In genomic region chr10:6579904-6580278, GRCh38 we compare ENCODE assay signal across 8 cellular contexts. TPM values are rescaled to one million over a fixed set of nuclear protein-coding genes. Genes with fewer than 3 reads are reported as not detected.
A peak's percentile ranks its signal among the peaks of the same experiment; 100 is the strongest.
DNase-seq lines count a peak whose midpoint lies in the region; ATAC-seq and TF ChIP-seq lines count a peak whose summit lies in the region.

TSS of gene PRKCQ (minus strand) at chr10:6580276. CDS start at chr10:6515135, 65,141 bp downstream.

- H2AFZ ChIP-seq in hepatocyte = peak within 1 kb of the TSS; percentile 97

- no peaks in the 10 kb centered on the region for H3K79me2 ChIP-seq in hepatocyte

- H3K9me3 Mint-ChIP-seq in activated CD4-positive, alpha-beta T cell treated with anti-CD3 and anti-CD28 coated beads, Interleukin-2, amount 10 ng/mL, durations not matched to agents 7 days and 5 days = peaks cover 2% of the 10 kb centered on the region
- H3K9me3 Mint-ChIP-seq in activated T-helper 17 cell treated with anti-CD3 and anti-CD28 coated beads, Interleukin-2, amount 50 U/mL, for 72 hours = no peaks in the 10 kb centered on the region

- H3K4me3 ChIP-seq in hepatocyte (peak within 1 kb of the TSS; percentile 97), skeletal muscle tissue (ENCODE audit: low read length in 3 of 3) (peak within 1 kb of the TSS; percentile 79 to 88 (median 85))

- H3K27me3 Mint-ChIP-seq in activated CD4-positive, alpha-beta T cell treated with anti-CD3 and anti-CD28 coated beads, Interleukin-2, amount 10 ng/mL, durations not matched to agents 7 days and 5 days = no peaks in the 10 kb centered on the region
- no peaks in the 10 kb centered on the region for H3K27me3 Mint-ChIP-seq in activated T-helper 17 cell treated with anti-CD3 and anti-CD28 coated beads, Interleukin-2, amount 50 U/mL, for 72 hours

- under 1% methylated on average over 28 of the region's 41 CpGs for WGBS in hepatocyte (ENCODE audit: low lambda C conversion rate, missing lambda C conversion rate)

- CTCF ChIA-PET in activated CD4-positive, alpha-beta T cell treated with anti-CD3 and anti-CD28 coated beads, Interleukin-2, amount 10 ng/mL, durations not matched to agents 7 days and 5 days (lab: Charles Lee) = interaction anchor here (0.6 to 1.3 kb wide), 7 partner anchors 13 to 861 kb away, joined by 3 to 8 read pairs (median 5); no protein-coding TSS in a partner anchor

- POLR2A ChIA-PET in activated CD4-positive, alpha-beta T cell treated with anti-CD3 and anti-CD28 coated beads, Interleukin-2, amount 10 ng/mL, durations not matched to agents 7 days and 5 days (lab: Charles Lee) = interaction anchor here (0.8 kb wide), 1 partner anchor 85 kb away, joined by 4 read pairs; no protein-coding TSS in a partner anchor

- no peaks in the 10 kb centered on the region for H3K36me3 ChIP-seq in hepatocyte (replicated peaks; ENCODE audit: insufficient read depth, low read depth)
- peaks cover 4 to 11% (median 4%) of the 10 kb centered on the region in 3 donors for H3K36me3 ChIP-seq in skeletal muscle tissue (ENCODE audit: control insufficient read depth in 3 of 3, insufficient read depth in 3 of 3, low read length in 3 of 3)

- peak within 1 kb of the TSS; percentile 91 for H3K4me2 ChIP-seq in hepatocyte

- H3K4me1 ChIP-seq in hepatocyte (ENCODE audit: insufficient read depth) (peaks cover 3% of the 10 kb centered on the region), skeletal muscle tissue (ENCODE audit: control insufficient read depth in 3 of 3, insufficient read depth in 3 of 3, low read length in 3 of 3) (peaks cover 0 to 23% (median 11%) of the 10 kb centered on the region in 3 donors)

- H3K4me1 Mint-ChIP-seq in activated CD4-positive, alpha-beta T cell treated with anti-CD3 and anti-CD28 coated beads, Interleukin-2, amount 10 ng/mL, durations not matched to agents 7 days and 5 days = peaks cover 61% of the 10 kb centered on the region
- peaks cover 44% of the 10 kb centered on the region for H3K4me1 Mint-ChIP-seq in activated T-helper 17 cell treated with anti-CD3 and anti-CD28 coated beads, Interleukin-2, amount 50 U/mL, for 72 hours

- H3K4me3 Mint-ChIP-seq in activated CD4-positive, alpha-beta T cell treated with anti-CD3 and anti-CD28 coated beads, Interleukin-2, amount 10 ng/mL, durations not matched to agents 7 days and 5 days = peak within 1 kb of the TSS; percentile 92
- H3K4me3 Mint-ChIP-seq in activated T-helper 17 cell treated with anti-CD3 and anti-CD28 coated beads, Interleukin-2, amount 50 U/mL, for 72 hours = peak within 1 kb of the TSS; percentile 94

- H3K27ac ChIP-seq in hepatocyte = peak within 1 kb of the TSS; percentile 67
- peak within 1 kb of the TSS; percentile 95 for H3K27ac ChIP-seq in skeletal muscle tissue (ENCODE audit: low read depth, low read length)

- peaks cover 72% of the 10 kb centered on the region for H3K36me3 Mint-ChIP-seq in activated CD4-positive, alpha-beta T cell treated with anti-CD3 and anti-CD28 coated beads, Interleukin-2, amount 10 ng/mL, durations not matched to agents 7 days and 5 days (ENCODE audit: low read depth)
- peaks cover 83% of the 10 kb centered on the region for H3K36me3 Mint-ChIP-seq in activated T-helper 17 cell treated with anti-CD3 and anti-CD28 coated beads, Interleukin-2, amount 50 U/mL, for 72 hours (ENCODE audit: low read depth)

- H3K9me3 ChIP-seq in hepatocyte (ENCODE audit: low read depth) (no peaks in the 10 kb centered on the region), skeletal muscle tissue (ENCODE audit: control insufficient read depth in 3 of 3, low read length in 3 of 3) (no peaks in the 10 kb centered on the region)

- peaks cover 36% of the 10 kb centered on the region for H3K27me3 ChIP-seq in hepatocyte
- peaks cover 0 to 4% (median 2%) of the 10 kb centered on the region in 3 donors for H3K27me3 ChIP-seq in skeletal muscle tissue (ENCODE audit: control insufficient read depth in 3 of 3, insufficient read depth in 3 of 3, low read length in 3 of 3)

- H3K9ac ChIP-seq in skeletal muscle tissue (ENCODE audit: low read depth in 1 of 3, low read length in 3 of 3) = peak within 1 kb of the TSS; percentile 87 to 93 (median 88)

- H3K27ac Mint-ChIP-seq in activated CD4-positive, alpha-beta T cell treated with anti-CD3 and anti-CD28 coated beads, Interleukin-2, amount 10 ng/mL, durations not matched to agents 7 days and 5 days = peak within 1 kb of the TSS; percentile 97
- peak within 1 kb of the TSS; percentile 96 for H3K27ac Mint-ChIP-seq in activated T-helper 17 cell treated with anti-CD3 and anti-CD28 coated beads, Interleukin-2, amount 50 U/mL, for 72 hours

- ATAC-seq in HG03103 (IDR thresholded peaks at IDR 0.05; ENCODE audit: low read depth, unreplicated experiment) = peak; percentile 17
- peak; percentile 21 for ATAC-seq in activated T-helper 17 cell treated with anti-CD3 and anti-CD28 coated beads, Interleukin-2, amount 50 U/mL, for 72 hours (replicated peaks)

- no peaks in the 10 kb centered on the region for H3K9me2 ChIP-seq in hepatocyte (replicated peaks; ENCODE audit: insufficient read depth)

- no peak for DNase-seq in activated CD4-positive, alpha-beta T cell treated with anti-CD3 and anti-CD28 coated beads, Interleukin-2, amount 10 ng/mL, durations not matched to agents 7 days and 5 days
- DNase-seq in activated CD4-positive, alpha-beta T cell treated with anti-CD3 and anti-CD28 coated beads for 48 hours = no peak
- DNase-seq in hepatocyte (ENCODE audit: low spot score) (no peak), T-helper 9 cell (no peak), GM19240 (ENCODE audit: insufficient read length, low spot score) (no peak)

- TF ChIP-seq CTCF in hepatocyte (IDR thresholded peaks at IDR 0.05; ENCODE audit: poor library complexity) = no peak

- no peaks in the 10 kb centered on the region for H4K20me1 ChIP-seq in hepatocyte (ENCODE audit: insufficient read depth, poor library complexity, severe bottlenecking)

RNA-seq across cellular contexts. Expression of gene PRKCQ, which starts in this region (rescaled TPM):
- total RNA-seq in activated CD4-positive, alpha-beta T cell treated with anti-CD3 and anti-CD28 coated beads, Interleukin-2, amount 10 ng/mL, durations not matched to agents 7 days and 5 days = 10 to 100 TPM; 62.6 to 69.5 TPM
- total RNA-seq in activated T-helper 17 cell treated with anti-CD3 and anti-CD28 coated beads, Interleukin-2, amount 50 U/mL, for 72 hours = 10 to 100 TPM; 35.3 to 37.8 TPM
- total RNA-seq in hepatocyte (0.43 and 0.76 TPM in 2 replicates), skeletal muscle tissue (14.6 TPM)
- polyA plus RNA-seq in hepatocyte = 0.21 and 0.97 TPM in 2 replicates
